In the genomic region with DNA sequence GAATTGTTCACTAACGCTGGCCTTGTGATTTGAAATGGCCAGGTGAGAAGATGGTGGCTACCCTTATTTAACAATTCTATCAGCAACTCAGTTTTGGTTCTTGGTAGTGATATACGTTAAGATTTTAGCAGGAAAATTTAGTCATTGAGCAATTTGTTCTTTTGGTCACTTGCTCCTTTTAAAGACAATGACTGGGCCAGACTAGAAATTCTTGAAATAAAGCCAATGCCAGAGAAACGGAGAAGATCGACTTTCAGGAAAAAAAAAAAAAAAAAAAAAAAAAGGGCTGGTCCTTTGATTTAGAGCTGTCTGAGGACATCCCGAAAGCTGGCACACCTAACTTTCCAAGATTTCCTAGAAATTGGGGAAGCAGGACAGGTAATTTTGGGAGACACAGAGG, we compare ENCODE assay signal across 22 cellular contexts.
DNase-seq lines count a peak whose midpoint lies in the region; ATAC-seq, FAIRE-seq and TF ChIP-seq lines count a peak whose summit lies in the region.
"Had no signal": no experiment of that assay in that cellular context is flagged by ENCODE, and none has a peak within 500 bp of the region (broad histone marks: within the 10 kb centered on the region; RNA-seq: fewer than 3 reads in every experiment).

No MANE protein-coding gene starts in this region.

- H3K36me3 ChIP-seq in ACC112 (ENCODE audit: insufficient read depth, low read length) (0 out of 2 replicates have a peak, but pooled peaks cover 3% of the 10 kb centered on the region), astrocyte (ENCODE audit: insufficient read depth, low read length) (peaks cover 9% of the 10 kb centered on the region)
- H3K36me3 ChIP-seq: pancreas, stomach had no signal

- no peaks in the 10 kb centered on the region for H3K27me3 Mint-ChIP-seq in astrocyte (ENCODE audit: low read depth, unreplicated experiment)
- H3K27me3 Mint-ChIP-seq: activated CD4-positive, alpha-beta memory T cell treated with anti-CD3 and anti-CD28 coated beads, Interleukin-2, amount 10 ng/mL, durations not matched to agents 7 days and 5 days had no signal

- peaks cover 73% of the 10 kb centered on the region for H4K20me1 ChIP-seq in astrocyte (ENCODE audit: insufficient read depth, low read length)

- TF ChIP-seq CTCF in astrocyte (IDR thresholded peaks at IDR 0.05; ENCODE audit: insufficient read depth, low read depth, low read length), result no peak

- ATAC-seq in left lobe of liver, result peak; percentile 16
- ATAC-seq in left colon, result no peak
- ATAC-seq in activated naive CD4-positive, alpha-beta T cell treated with anti-CD3 and anti-CD28 coated beads, Interleukin-2, amount 50 U/mL, for 72 hours, result no peak

- H3K79me2 ChIP-seq in ACC112 (ENCODE audit: control insufficient read depth, insufficient read depth, low read length, unreplicated experiment), result peaks cover 96% of the 10 kb centered on the region
- peaks cover 96% of the 10 kb centered on the region for H3K79me2 ChIP-seq in astrocyte (ENCODE audit: insufficient read depth, low read length)

- no peak overlapping the region for H3K9ac ChIP-seq in astrocyte (ENCODE audit: low read length)

- peak overlapping the region; percentile 50 for H3K4me2 ChIP-seq in astrocyte (ENCODE audit: low read length)

- no peak for FAIRE-seq in astrocyte (lab: Jason Lieb, UNC)
- FAIRE-seq: D721Med, GM18507, pancreas had no signal

- no peaks in the 10 kb centered on the region for H3K9me3 Mint-ChIP-seq in astrocyte (ENCODE audit: unreplicated experiment)
- H3K9me3 Mint-ChIP-seq in activated naive CD4-positive, alpha-beta T cell treated with anti-CD3 and anti-CD28 coated beads, Interleukin-2, amount 50 U/mL, for 72 hours, result no peaks in the 10 kb centered on the region
- H3K9me3 Mint-ChIP-seq: activated CD4-positive, alpha-beta memory T cell treated with anti-CD3 and anti-CD28 coated beads, Interleukin-2, amount 10 ng/mL, durations not matched to agents 7 days and 5 days; activated T-cell treated with anti-CD3 and anti-CD28 coated beads, Interleukin-2, amount 50 U/mL, for 72 hours had no signal

- intact Hi-C loops in left colon (cut with DNase I, micrococcal nuclease), result no loop called here

- DNase-seq in HT1080 (ENCODE audit: low read depth) (peak; percentile 66), astrocyte (ENCODE audit: low read depth) (peak; percentile 41), left lobe of liver (ENCODE audit: low spot score) (no peak), left colon (no peak), HUDEP-2 (lab: John Stamatoyannopoulos, UW; ENCODE audit: unreplicated experiment in 76 of 76) (no peak)
- no peak for DNase-seq in activated naive CD4-positive, alpha-beta T cell treated with anti-CD3 and anti-CD28 coated beads, Interleukin-2, amount 50 U/mL, for 72 hours (ENCODE audit: low spot score in 2 of 2)
- DNase-seq in stimulated activated CD4-positive, alpha-beta T cell treated with anti-CD3 and anti-CD28 coated beads, Interleukin-4, amount 100 ng/mL, for 1 hour, result no peak
- DNase-seq: activated CD4-positive, alpha-beta memory T cell treated with anti-CD3 and anti-CD28 coated beads, Interleukin-2, amount 10 ng/mL, durations not matched to agents 7 days and 5 days; activated T-cell treated with anti-CD3 and anti-CD28 coated beads, Interleukin-2, amount 50 U/mL, for 72 hours; AML-193; amygdala; erythroblast; hippocampal formation; Karpas-422; mucosa of descending colon; NCI-H1436; pancreas; stomach had no signal

- peaks cover 84% of the 10 kb centered on the region for H3K4me1 Mint-ChIP-seq in astrocyte (ENCODE audit: low read depth, unreplicated experiment)

- H3K4me1 ChIP-seq in ACC112 (ENCODE audit: control insufficient read depth, insufficient read depth, low read length, unreplicated experiment), result peaks cover 77% of the 10 kb centered on the region
- peaks cover 61% of the 10 kb centered on the region for H3K4me1 ChIP-seq in astrocyte (ENCODE audit: insufficient read depth, low read length)

- no peak overlapping the region for H3K4me3 Mint-ChIP-seq in astrocyte (ENCODE audit: unreplicated experiment)
- H3K4me3 Mint-ChIP-seq: activated CD4-positive, alpha-beta memory T cell treated with anti-CD3 and anti-CD28 coated beads, Interleukin-2, amount 10 ng/mL, durations not matched to agents 7 days and 5 days; activated T-cell treated with anti-CD3 and anti-CD28 coated beads, Interleukin-2, amount 50 U/mL, for 72 hours had no signal

- H3K4me3 ChIP-seq in ACC112 (ENCODE audit: low read depth, low read length), result peak overlapping the region; percentile 15; the same call in 1 of the 2 replicates
- H3K4me3 ChIP-seq in astrocyte (ENCODE audit: insufficient read depth, low read depth, low read length), result no peak overlapping the region
- H3K4me3 ChIP-seq: coronary artery, mucosa of descending colon, pancreas, stomach had no signal

- no peak overlapping the region for H2AFZ ChIP-seq in ACC112 (ENCODE audit: low read length, unreplicated experiment)
- no peak overlapping the region for H2AFZ ChIP-seq in astrocyte (ENCODE audit: low read depth, low read length)

- H3K27me3 ChIP-seq in ACC112 (ENCODE audit: insufficient read depth, low read length) (no peaks in the 10 kb centered on the region), astrocyte (ENCODE audit: insufficient read depth, low read length) (no peaks in the 10 kb centered on the region)
- H3K27me3 ChIP-seq: pancreas, stomach had no signal

- no peaks in the 10 kb centered on the region for H3K9me3 ChIP-seq in astrocyte (ENCODE audit: insufficient read depth, low read depth, low read length)
- H3K9me3 ChIP-seq: mucosa of descending colon, pancreas, stomach had no signal

- peak overlapping the region; percentile 64 for H3K27ac Mint-ChIP-seq in astrocyte (ENCODE audit: unreplicated experiment)
- H3K27ac Mint-ChIP-seq in activated naive CD4-positive, alpha-beta T cell treated with anti-CD3 and anti-CD28 coated beads, Interleukin-2, amount 50 U/mL, for 72 hours, result no peak overlapping the region
- H3K27ac Mint-ChIP-seq: activated CD4-positive, alpha-beta memory T cell treated with anti-CD3 and anti-CD28 coated beads, Interleukin-2, amount 10 ng/mL, durations not matched to agents 7 days and 5 days; activated T-cell treated with anti-CD3 and anti-CD28 coated beads, Interleukin-2, amount 50 U/mL, for 72 hours had no signal

- H3K27ac ChIP-seq in ACC112 (ENCODE audit: low read depth, low read length) (peak overlapping the region; percentile 78), astrocyte (ENCODE audit: low read depth, low read length) (peak overlapping the region; percentile 44)
- H3K27ac ChIP-seq: coronary artery, pancreas had no signal

- H3K36me3 Mint-ChIP-seq in astrocyte (ENCODE audit: low read depth, unreplicated experiment), result peaks cover 7% of the 10 kb centered on the region
- peaks cover 0 to 4% of the 10 kb centered on the region in 2 donors for H3K36me3 Mint-ChIP-seq in activated naive CD4-positive, alpha-beta T cell treated with anti-CD3 and anti-CD28 coated beads, Interleukin-2, amount 50 U/mL, for 72 hours

Comparison
In these comparisons a context has a peak if more than half of its experiments do, and no peak if none do; other contexts are left out.
1. DNase-seq: peak in HT1080 (single experiment) and astrocyte (single experiment); none in left lobe of liver (single experiment), left colon (0 of 2), activated naive CD4-positive, alpha-beta T cell treated with anti-CD3 and anti-CD28 coated beads, Interleukin-2, amount 50 U/mL, for 72 hours (0 of 2), HUDEP-2 (0 of 76) and stimulated activated CD4-positive, alpha-beta T cell treated with anti-CD3 and anti-CD28 coated beads, Interleukin-4, amount 100 ng/mL, for 1 hour (single experiment).